Comparison of ENCODE assay signal across 19 cellular contexts in the genomic region with DNA sequence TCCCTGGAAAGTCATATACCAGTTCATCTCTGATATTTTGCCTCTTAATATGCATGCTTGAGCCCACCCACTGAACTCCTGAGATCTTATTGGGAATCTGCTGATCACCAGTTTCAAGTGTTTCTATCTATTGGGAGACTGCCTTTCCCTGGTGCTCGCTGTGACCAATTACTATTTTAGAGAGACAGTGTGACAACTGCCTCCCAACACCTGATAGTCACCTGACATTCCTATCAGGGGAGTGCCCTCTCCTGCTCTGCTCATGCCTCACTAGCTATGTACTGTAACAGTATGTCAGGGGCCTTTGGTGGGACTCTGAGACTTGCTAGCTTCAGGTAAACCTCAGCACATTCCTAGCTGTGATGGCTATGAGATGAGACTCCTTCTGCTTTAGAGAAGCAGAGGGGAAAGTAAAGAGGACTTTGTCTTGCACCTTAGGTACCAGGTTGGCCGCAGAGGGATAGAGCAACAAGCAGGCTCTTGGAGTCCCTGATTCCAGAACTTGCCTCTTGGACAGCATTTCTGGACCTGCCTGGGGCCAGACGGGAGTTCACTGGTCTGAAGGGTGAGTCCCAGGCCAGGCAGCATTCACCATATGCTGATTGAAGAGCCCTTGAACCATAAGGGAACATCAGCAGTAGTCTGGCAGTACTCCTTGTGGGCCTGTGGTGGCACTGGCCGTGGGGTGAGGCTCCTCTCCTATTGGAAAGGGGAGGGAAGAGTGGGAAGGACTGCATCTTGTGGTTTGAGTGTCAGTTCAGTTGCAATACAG. TPM values are rescaled to one million over a fixed set of nuclear protein-coding genes. Genes with fewer than 3 reads are reported as not detected.
DNase-seq lines count a peak whose midpoint lies in the region; ATAC-seq and TF ChIP-seq lines count a peak whose summit lies in the region.
"Had no signal": no experiment of that assay in that cellular context is flagged by ENCODE, and none has a peak within 500 bp of the region (broad histone marks: within the 10 kb centered on the region; RNA-seq: fewer than 3 reads in every experiment).

No MANE protein-coding gene starts in this region.

- H3K27me3 ChIP-seq in Caco-2 (replicated peaks; ENCODE audit: control insufficient read depth, insufficient read depth, low read length) = no peaks in the 10 kb centered on the region
- H3K27me3 ChIP-seq in Loucy (ENCODE audit: insufficient read depth, low read length, poor library complexity, severe bottlenecking) = no peaks in the 10 kb centered on the region
- no peaks in the 10 kb centered on the region for H3K27me3 ChIP-seq in hepatocyte
- no peaks in the 10 kb centered on the region for H3K27me3 ChIP-seq in parathyroid adenoma (ENCODE audit: control insufficient read depth, insufficient read depth, low read length)
- H3K27me3 ChIP-seq: body of pancreas, vagina had no signal

- POLR2A ChIA-PET in Caco-2 (lab: Charles Lee) = interaction anchor here (0.6 to 1.1 kb wide), 3 partner anchors 22 to 75 kb away, joined by 3 to 4 read pairs (median 4); a partner anchor contains a TSS

- H3K4me1 ChIP-seq in Caco-2 (peaks cover 46% of the 10 kb centered on the region), Loucy (ENCODE audit: insufficient read depth, low read length, poor library complexity, severe bottlenecking) (peaks cover 21% of the 10 kb centered on the region), hepatocyte (ENCODE audit: insufficient read depth) (peaks cover 14% of the 10 kb centered on the region), parathyroid adenoma (no peaks in the 10 kb centered on the region)

- no peaks in the 10 kb centered on the region for H3K9me2 ChIP-seq in Loucy (replicated peaks; ENCODE audit: low read depth, low read length)
- no peaks in the 10 kb centered on the region for H3K9me2 ChIP-seq in hepatocyte (replicated peaks; ENCODE audit: insufficient read depth)

- peaks cover 8% of the 10 kb centered on the region for H3K36me3 Mint-ChIP-seq in Caco-2 (ENCODE audit: insufficient read depth, unreplicated experiment)
- H3K36me3 Mint-ChIP-seq: CD4-positive, CD25-positive, alpha-beta regulatory T cell had no signal

- DNase-seq in Caco-2 = peak; percentile 77 to 87
- DNase-seq in hepatocyte (ENCODE audit: low spot score) = peak; percentile 59
- no peak for DNase-seq in GM13976 (ENCODE audit: low spot score)
- DNase-seq in NCI-H1436 (lab: John Stamatoyannopoulos, UW) = no peak
- DNase-seq in DMS153 treated with DMSO at 0.1 percent for 48 hours (lab: John Stamatoyannopoulos, UW; ENCODE audit: unreplicated experiment) = no peak
- DNase-seq: activated CD4-positive, alpha-beta T cell treated with anti-CD3 and anti-CD28 coated beads for 48 hours; body of pancreas; CD4-positive, CD25-positive, alpha-beta regulatory T cell; DMS79; effector memory CD4-positive, alpha-beta T cell; NCI-H187; SHP77 treated with DMSO at 0.1 percent for 48 hours; T-helper 1 cell had no signal

- no peak overlapping the region for H3K9ac ChIP-seq in Loucy (ENCODE audit: low read depth, low read length, poor library complexity, severe bottlenecking)
- H3K9ac ChIP-seq in parathyroid adenoma = no peak overlapping the region

- H3F3A ChIP-seq in Loucy (ENCODE audit: low read depth) = no peaks in the 10 kb centered on the region

- peak overlapping the region; percentile 42 for H3K4me3 Mint-ChIP-seq in Caco-2 (ENCODE audit: unreplicated experiment)
- H3K4me3 Mint-ChIP-seq: CD4-positive, CD25-positive, alpha-beta regulatory T cell had no signal

- CTCF ChIA-PET in Caco-2 (lab: Charles Lee) = interaction anchor here (1.9 kb wide), 1 partner anchor 101 kb away, joined by 7 read pairs; no protein-coding TSS in a partner anchor

- 88% methylated on average over 4 of the region's 4 CpGs for WGBS in hepatocyte (ENCODE audit: low lambda C conversion rate, missing lambda C conversion rate)

- H3K4me2 ChIP-seq in Loucy (ENCODE audit: low read depth, low read length, poor library complexity, severe bottlenecking) (peak overlapping the region; percentile 22), hepatocyte (peak overlapping the region; percentile 7), parathyroid adenoma (ENCODE audit: low read length) (no peak overlapping the region)

- peaks cover 38% of the 10 kb centered on the region for H3K4me1 Mint-ChIP-seq in Caco-2 (ENCODE audit: low read depth, unreplicated experiment)

- no peak overlapping the region for H2AFZ ChIP-seq in Loucy (ENCODE audit: low read length)
- no peak overlapping the region for H2AFZ ChIP-seq in hepatocyte
- peak overlapping the region; percentile 36 for H2AFZ ChIP-seq in parathyroid adenoma

- no peaks in the 10 kb centered on the region for H3K9me3 ChIP-seq in Caco-2
- no peaks in the 10 kb centered on the region for H3K9me3 ChIP-seq in Loucy (ENCODE audit: insufficient read depth, low read depth, low read length)
- no peaks in the 10 kb centered on the region for H3K9me3 ChIP-seq in hepatocyte (ENCODE audit: low read depth)
- no peaks in the 10 kb centered on the region for H3K9me3 ChIP-seq in parathyroid adenoma (ENCODE audit: control insufficient read depth, low read length)
- H3K9me3 ChIP-seq: body of pancreas, vagina had no signal

- no peaks in the 10 kb centered on the region for H4K20me1 ChIP-seq in Loucy (ENCODE audit: insufficient read depth, low read length, poor library complexity, severe bottlenecking)
- no peaks in the 10 kb centered on the region for H4K20me1 ChIP-seq in hepatocyte (ENCODE audit: insufficient read depth, poor library complexity, severe bottlenecking)

- no peaks in the 10 kb centered on the region for H3K36me3 ChIP-seq in Caco-2 (ENCODE audit: control insufficient read depth, insufficient read depth, low read length)
- no peaks in the 10 kb centered on the region for H3K36me3 ChIP-seq in Loucy (ENCODE audit: insufficient read depth, low read length)
- H3K36me3 ChIP-seq in hepatocyte (replicated peaks; ENCODE audit: insufficient read depth, low read depth) = no peaks in the 10 kb centered on the region
- no peaks in the 10 kb centered on the region for H3K36me3 ChIP-seq in parathyroid adenoma (ENCODE audit: control insufficient read depth, insufficient read depth, low read length)
- H3K36me3 ChIP-seq: vagina had no signal

- H3K9me3 Mint-ChIP-seq in Caco-2 (ENCODE audit: unreplicated experiment) = peaks cover 14% of the 10 kb centered on the region
- H3K9me3 Mint-ChIP-seq: CD4-positive, CD25-positive, alpha-beta regulatory T cell had no signal

- H3K4me3 ChIP-seq in Caco-2 (ENCODE audit: low read depth, low read length) = no peak overlapping the region
- no peak overlapping the region for H3K4me3 ChIP-seq in Loucy (ENCODE audit: low read length, poor library complexity, severe bottlenecking)
- no peak overlapping the region for H3K4me3 ChIP-seq in hepatocyte
- H3K4me3 ChIP-seq in parathyroid adenoma (ENCODE audit: low read depth, low read length) = no peak overlapping the region
- H3K4me3 ChIP-seq: body of pancreas, vagina had no signal

- in situ Hi-C loops in GM13976 (cut with MboI; ENCODE audit: low sequenced_read_pairs, unreplicated experiment) = no loop called here

- no peaks in the 10 kb centered on the region for H3K79me2 ChIP-seq in Loucy (ENCODE audit: insufficient read depth, low read length)
- H3K79me2 ChIP-seq in hepatocyte = no peaks in the 10 kb centered on the region
- H3K79me2 ChIP-seq in parathyroid adenoma = no peaks in the 10 kb centered on the region

- H3K27ac Mint-ChIP-seq in Caco-2 (ENCODE audit: unreplicated experiment) = peak overlapping the region; percentile 94

- H3K27me3 Mint-ChIP-seq in Caco-2 (ENCODE audit: insufficient read depth, unreplicated experiment) = no peaks in the 10 kb centered on the region
- H3K27me3 Mint-ChIP-seq: CD4-positive, CD25-positive, alpha-beta regulatory T cell had no signal

- no peak for TF ChIP-seq CTCF in Caco-2 (IDR thresholded peaks at IDR 0.05; ENCODE audit: insufficient read depth in 1 of 2, low read depth in 1 of 2, low read length in 1 of 2, severe bottlenecking in 1 of 2, unreplicated experiment in 1 of 2)
- no peak for TF ChIP-seq CTCF in Loucy (conservative IDR thresholded peaks at IDR 0.05; ENCODE audit: low read length)
- no peak for TF ChIP-seq CTCF in hepatocyte (IDR thresholded peaks at IDR 0.05; ENCODE audit: poor library complexity)
- TF ChIP-seq CTCF in parathyroid adenoma (IDR thresholded peaks at IDR 0.05) = no peak
- no peak for TF ChIP-seq CTCF in GM13976 (IDR thresholded peaks at IDR 0.05; ENCODE audit: borderline replicate concordance, control extremely low read depth, extremely low read depth, insufficient read depth, missing control alignments)

- TSS peak; percentile 75 for BruUV-seq in Caco-2 (replicated peaks; lab: Mats Ljungman, UMichigan)

- ATAC-seq in GM19397 (IDR thresholded peaks at IDR 0.05; ENCODE audit: unreplicated experiment) = no peak
- ATAC-seq: body of pancreas, left lobe of liver had no signal

- H3K27ac ChIP-seq in hepatocyte = peak overlapping the region; percentile 95
- no peak overlapping the region for H3K27ac ChIP-seq in parathyroid adenoma
- H3K27ac ChIP-seq: body of pancreas, HL-60, vagina had no signal

- intact Hi-C loops in Caco-2 (cut with micrococcal nuclease; ENCODE audit: unreplicated experiment) = loop anchor here (1.0 to 5.0 kb wide), 3 partner anchors 42 to 247 kb away; no protein-coding TSS in a partner anchor

RNA-seq across cellular contexts. Expression of a gene that starts 34.4 kb away (rescaled TPM):
- total RNA-seq in Caco-2 (2022) = 62.3 and 63.1 TPM in 2 replicates
- 55.6 and 56.8 TPM in 2 replicates for total RNA-seq in hepatocyte
- polyA plus RNA-seq in hepatocyte = 14.9 and 16.4 TPM in 2 replicates

Comparison
In these comparisons a context has a peak if more than half of its experiments do, and no peak if none do; other contexts are left out.
1. DNase-seq: peak in Caco-2 (2 of 2) and hepatocyte (single experiment); none in GM13976 (single experiment), NCI-H1436 (single experiment) and DMS153 treated with DMSO at 0.1 percent for 48 hours (single experiment).